Comparison of ENCODE assay signal across 9 cellular contexts in the genomic region with DNA sequence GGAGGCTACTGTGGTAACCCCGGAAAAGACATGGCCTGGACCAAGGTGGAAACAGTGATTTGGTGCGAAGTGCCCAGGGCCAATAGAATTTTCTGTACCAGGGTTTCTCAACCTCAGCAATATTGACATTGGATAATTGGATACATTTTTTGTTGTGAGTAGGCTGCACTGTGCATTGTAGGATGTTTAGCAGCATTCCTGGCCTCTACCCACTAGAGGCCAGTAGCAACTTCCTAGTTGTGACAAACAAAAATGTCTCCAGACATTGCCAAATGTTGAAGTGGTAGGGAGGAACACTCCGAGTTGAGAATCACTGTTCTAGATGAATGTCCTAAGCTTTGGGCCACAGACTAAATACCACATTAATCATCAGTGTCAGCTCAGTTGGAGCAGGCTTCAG. TPM values are rescaled to one million over a fixed set of nuclear protein-coding genes. Genes with fewer than 3 reads are reported as not detected.
A peak's percentile ranks its signal among the peaks of the same experiment; 100 is the strongest.
DNase-seq lines count a peak whose midpoint lies in the region; ATAC-seq and TF ChIP-seq lines count a peak whose summit lies in the region.
"Had no signal": no experiment of that assay in that cellular context is flagged by ENCODE, and none has a peak within 500 bp of the region (broad histone marks: within the 10 kb centered on the region; RNA-seq: fewer than 3 reads in every experiment).

No MANE protein-coding gene starts in this region.

- H3K4me3 ChIP-seq in cardiac muscle cell = no peak overlapping the region

- peak; percentile 18 to 65 for DNase-seq in cardiac muscle cell (ENCODE audit: low read depth in 1 of 2, low spot score in 1 of 2)
- no peak for DNase-seq in left cardiac atrium
- DNase-seq in RPMI7951 (ENCODE audit: low read depth) = peak; percentile 52
- peak in 1 of 2 donors; percentile 45 for DNase-seq in foreskin keratinocyte
- no peak for DNase-seq in AG08396 (ENCODE audit: low spot score)
- DNase-seq: SHP77 had no signal

- intact Hi-C loops in left cardiac atrium (cut with DNase I) = no loop called here

- H3K27me3 ChIP-seq in cardiac muscle cell = no peaks in the 10 kb centered on the region
- H3K27me3 ChIP-seq in foreskin keratinocyte = peaks cover 7% of the 10 kb centered on the region

- peak; percentile 52 for TF ChIP-seq CTCF in cardiac muscle cell (IDR thresholded peaks at IDR 0.05; ENCODE audit: low read depth, low read length)
- peak; percentile 60 for TF ChIP-seq CTCF in foreskin keratinocyte (conservative IDR thresholded peaks at IDR 0.05)

- H3K4me1 ChIP-seq in cardiac muscle cell (ENCODE audit: low read depth) (no peaks in the 10 kb centered on the region), foreskin keratinocyte (no peaks in the 10 kb centered on the region)

- H3K36me3 ChIP-seq in cardiac muscle cell = no peaks in the 10 kb centered on the region

- ATAC-seq in left cardiac atrium (no peak), foreskin keratinocyte (peak; percentile 54), HG02623 (IDR thresholded peaks at IDR 0.05; ENCODE audit: unreplicated experiment) (no peak), HG03025 (IDR thresholded peaks at IDR 0.05; ENCODE audit: low FRiP score, unreplicated experiment) (no peak), HG03520 (IDR thresholded peaks at IDR 0.05; ENCODE audit: unreplicated experiment) (no peak)

- H3K27ac ChIP-seq in cardiac muscle cell (no peak overlapping the region), foreskin keratinocyte (no peak overlapping the region)

- no peaks in the 10 kb centered on the region for H3K9me3 ChIP-seq in cardiac muscle cell (ENCODE audit: low read depth)

RNA-seq across cellular contexts. Expression of gene CGRRF1, which starts 6.2 kb away (rescaled TPM):
- 8.4 and 12.4 TPM in 2 replicates for total RNA-seq in cardiac muscle cell
- 22.9 and 40.6 TPM in 2 replicates for polyA plus RNA-seq in cardiac muscle cell
- 10 to 100 TPM; 20.1 to 29.8 TPM for total RNA-seq in left cardiac atrium
- total RNA-seq in RPMI7951 (2014; rRNA removed; shearing (Covaris generic)) = 11.9 and 19.6 TPM in 2 replicates
- 11.6 and 12.4 TPM in 2 replicates for total RNA-seq in foreskin keratinocyte
- 14.6 and 15.0 TPM in 2 replicates for polyA plus RNA-seq in foreskin keratinocyte

RNA-seq across cellular contexts. Expression of gene GMFB, which starts 14.7 kb away (rescaled TPM):
- total RNA-seq in cardiac muscle cell = 26.7 and 60.3 TPM in 2 replicates
- 38.1 and 45.0 TPM in 2 replicates for polyA plus RNA-seq in cardiac muscle cell
- total RNA-seq in left cardiac atrium = 10 to 100 TPM; 31.3 to 32.7 TPM
- 90.1 and 94.2 TPM in 2 replicates for total RNA-seq in RPMI7951 (2014; rRNA removed; shearing (Covaris generic))
- 57.6 and 58.2 TPM in 2 replicates for total RNA-seq in foreskin keratinocyte
- 19.0 and 21.2 TPM in 2 replicates for polyA plus RNA-seq in foreskin keratinocyte

Comparison
In these comparisons a context has a peak if more than half of its experiments do, and no peak if none do; other contexts are left out.
1. DNase-seq: peak in cardiac muscle cell (2 of 2) and RPMI7951 (single experiment); none in left cardiac atrium (single experiment) and AG08396 (single experiment).